Comparison of ENCODE assay signal across 28 cellular contexts in genomic region chr6:62707914-62708313, GRCh38.
A peak's percentile ranks its signal among the peaks of the same experiment; 100 is the strongest.
DNase-seq lines count a peak whose midpoint lies in the region; TF ChIP-seq lines count a peak whose summit lies in the region.
"Had no signal": no experiment of that assay in that cellular context is flagged by ENCODE, and none has a peak within 500 bp of the region (broad histone marks: within the 10 kb centered on the region; RNA-seq: fewer than 3 reads in every experiment).

No MANE protein-coding gene starts in this region.

- no peak overlapping the region for H3K4me3 Mint-ChIP-seq in osteocyte (ENCODE audit: unreplicated experiment)
- H3K4me3 Mint-ChIP-seq in glutamatergic neuron (ENCODE audit: unreplicated experiment), result no peak overlapping the region
- H3K4me3 Mint-ChIP-seq: B cell; CD14-positive monocyte; CD4-positive, alpha-beta memory T cell; CD4-positive, alpha-beta T cell; CD4-positive, CD25-positive, alpha-beta regulatory T cell; CD8-positive, alpha-beta memory T cell; CD8-positive, alpha-beta T cell had no signal

- no peaks in the 10 kb centered on the region for H3K27me3 Mint-ChIP-seq in osteocyte (ENCODE audit: unreplicated experiment)
- H3K27me3 Mint-ChIP-seq in glutamatergic neuron (ENCODE audit: unreplicated experiment), result no peaks in the 10 kb centered on the region
- H3K27me3 Mint-ChIP-seq: B cell; CD4-positive, alpha-beta memory T cell; CD4-positive, alpha-beta T cell; CD4-positive, CD25-positive, alpha-beta regulatory T cell; CD8-positive, alpha-beta memory T cell had no signal

- no peaks in the 10 kb centered on the region for H3K4me1 Mint-ChIP-seq in osteocyte (ENCODE audit: unreplicated experiment)
- H3K4me1 Mint-ChIP-seq in glutamatergic neuron (ENCODE audit: low read depth, unreplicated experiment), result no peaks in the 10 kb centered on the region
- H3K4me1 Mint-ChIP-seq: B cell; CD14-positive monocyte; CD4-positive, alpha-beta memory T cell; CD4-positive, CD25-positive, alpha-beta regulatory T cell; CD8-positive, alpha-beta memory T cell had no signal

- H3K36me3 Mint-ChIP-seq in osteocyte (ENCODE audit: unreplicated experiment), result no peaks in the 10 kb centered on the region
- no peaks in the 10 kb centered on the region for H3K36me3 Mint-ChIP-seq in glutamatergic neuron (ENCODE audit: unreplicated experiment)
- H3K36me3 Mint-ChIP-seq: CD14-positive monocyte; CD4-positive, alpha-beta memory T cell; CD8-positive, alpha-beta memory T cell; CD8-positive, alpha-beta T cell had no signal

- H3K27ac Mint-ChIP-seq in osteocyte (ENCODE audit: unreplicated experiment) (no peak overlapping the region), glutamatergic neuron (ENCODE audit: unreplicated experiment) (no peak overlapping the region)
- H3K27ac Mint-ChIP-seq: B cell; CD4-positive, alpha-beta memory T cell; CD4-positive, alpha-beta T cell; CD4-positive, CD25-positive, alpha-beta regulatory T cell; CD8-positive, alpha-beta memory T cell; CD8-positive, alpha-beta T cell had no signal

- H3K4me3 ChIP-seq in coronary artery, result no peak overlapping the region
- H3K4me3 ChIP-seq: A549; BLaER1; BLaER1 treated with 17β-estradiol and CSF1 and Interleukin-3, amounts not matched to agents 10 nM and 100 nM had no signal

- DNase-seq in coronary artery (ENCODE audit: low spot score) (peak; percentile 52), osteocyte (ENCODE audit: extremely low spot score, unreplicated experiment) (peak; percentile 60), glutamatergic neuron (no peak), anterior cingulate cortex (lab: John Stamatoyannopoulos, UW) (no peak)
- DNase-seq: 8988T; ACHN; BE2C; C1 segment of cervical spinal cord; Calu3; CD4-positive, alpha-beta memory T cell; CD4-positive, alpha-beta T cell; CD4-positive, CD25-positive, alpha-beta regulatory T cell; CD8-positive, alpha-beta memory T cell; CD8-positive, alpha-beta T cell; COR-L47; DMS 273 treated with DMSO at 0.1 percent for 48 hours; DMS153; DMS79; DMS79 treated with DMSO at 0.1 percent for 48 hours; DND-41; EL had no signal

- TF ChIP-seq CTCF in coronary artery (IDR thresholded peaks at IDR 0.05), result no peak
- TF ChIP-seq CTCF in osteocyte (IDR thresholded peaks at IDR 0.05), result no peak
- no peak for TF ChIP-seq CTCF in glutamatergic neuron (IDR thresholded peaks at IDR 0.05; ENCODE audit: partially characterized antibody, unreplicated experiment)

- H3K27ac ChIP-seq in coronary artery, result no peak overlapping the region
- H3K27ac ChIP-seq: 22Rv1; A549; BLaER1; BLaER1 treated with 17β-estradiol and CSF1 and Interleukin-3, amounts not matched to agents 10 nM and 100 nM; C4-2B had no signal

- H3K9me3 Mint-ChIP-seq in osteocyte (ENCODE audit: unreplicated experiment) (peaks cover 37% of the 10 kb centered on the region), glutamatergic neuron (ENCODE audit: unreplicated experiment) (no peaks in the 10 kb centered on the region)

Comparison
In these comparisons a context has a peak if more than half of its experiments do, and no peak if none do; other contexts are left out.
1. DNase-seq: peak in coronary artery (single experiment) and osteocyte (single experiment); none in glutamatergic neuron (single experiment) and anterior cingulate cortex (0 of 58).